In genomic region chr7:29906200-29907022, GRCh38 we compare ENCODE assay signal across 1 cellular context.
TF ChIP-seq lines count a peak whose summit lies in the region.

No MANE protein-coding gene starts in this region.

TF ChIP-seq in K562, 482 proteins besides CTCF, POLR2A, EP300 and RAD21 (continued from another document):
- TF ChIP-seq CBFA2T3 (IDR thresholded peaks at IDR 0.05) (no peak), ZNF146 (CRISPR knock-in tag; IDR thresholded peaks at IDR 0.05; ENCODE audit: unreplicated experiment) (no peak), ZNF511 (CRISPR knock-in tag; IDR thresholded peaks at IDR 0.05) (no peak), ZEB2 (IDR thresholded peaks at IDR 0.05) (0 out of 2 replicates have a peak, but pooled peaks have one; percentile 13), SMARCC2 (IDR thresholded peaks at IDR 0.05; ENCODE audit: low read depth) (no peak), ZNF512 (tag; IDR thresholded peaks at IDR 0.05) (peak; percentile 37; the same call in 1 of the 2 replicates), RNF2 (IDR thresholded peaks at IDR 0.05) (no peak), POLR2B (IDR thresholded peaks at IDR 0.05; ENCODE audit: low read depth, partially characterized antibody) (no peak), MXD1 (CRISPR knock-in tag; IDR thresholded peaks at IDR 0.05; ENCODE audit: borderline replicate concordance, poor library complexity, severe bottlenecking) (no peak), ELK3 (CRISPR knock-in tag; IDR thresholded peaks at IDR 0.05) (no peak), NFE2 (IDR thresholded peaks at IDR 0.05; ENCODE audit: low read depth) (no peak), POLR3G (IDR thresholded peaks at IDR 0.05; ENCODE audit: extremely low read depth, insufficient read length, insufficient replicate concordance) (no peak), ZBTB17 (CRISPR knock-in tag; IDR thresholded peaks at IDR 0.05) (no peak), ARID1B (IDR thresholded peaks at IDR 0.05) (no peak), PHB2 (IDR thresholded peaks at IDR 0.05; ENCODE audit: low read depth) (no peak), ZFPM2 (CRISPR knock-in tag; IDR thresholded peaks at IDR 0.05) (no peak), TRIM24 (IDR thresholded peaks at IDR 0.05) (peak in 1 of 2 experiments; percentile 50; a peak in 2 of 4 replicates), ZBTB34 (CRISPR knock-in tag; IDR thresholded peaks at IDR 0.05) (no peak), ARNT (IDR thresholded peaks at IDR 0.05) (0 out of 4 replicates have a peak, but pooled peaks of 1 of the 2 experiments have one; percentile 30), SPI1 (IDR thresholded peaks at IDR 0.05; ENCODE audit: borderline replicate concordance, low read depth, low read length) (no peak), SOX6 (IDR thresholded peaks at IDR 0.05) (no peak), TEAD4 (IDR thresholded peaks at IDR 0.05; ENCODE audit: low read length) (no peak), TEAD4 (CRISPR knock-in tag; IDR thresholded peaks at IDR 0.05; ENCODE audit: borderline replicate concordance) (no peak), NFIX (CRISPR knock-in tag; IDR thresholded peaks at IDR 0.05; ENCODE audit: low read depth) (no peak), ZNF699 (CRISPR knock-in tag; IDR thresholded peaks at IDR 0.05; ENCODE audit: insufficient replicate concordance) (no peak), EHMT2 (IDR thresholded peaks at IDR 0.05) (0 out of 2 replicates have a peak, but pooled peaks have one; percentile 26), ZNF77 (CRISPR knock-in tag; IDR thresholded peaks at IDR 0.05) (no peak), TRIM28 (IDR thresholded peaks at IDR 0.05) (peak; percentile 78), HOMEZ (CRISPR knock-in tag; IDR thresholded peaks at IDR 0.05) (no peak), GABPB1 (CRISPR knock-in tag; IDR thresholded peaks at IDR 0.05) (no peak), ZFP36 (IDR thresholded peaks at IDR 0.05; ENCODE audit: low read depth, low read length, partially characterized antibody) (no peak), PHF20 (IDR thresholded peaks at IDR 0.05; ENCODE audit: partially characterized antibody) (no peak), CHD4 (IDR thresholded peaks at IDR 0.05; ENCODE audit: insufficient read depth, insufficient replicate concordance, low read depth, low read length, poor library complexity, severe bottlenecking) (no peak), ZNF263 (CRISPR knock-in tag; IDR thresholded peaks at IDR 0.05; ENCODE audit: borderline replicate concordance) (no peak), ZNF12 (CRISPR knock-in tag; IDR thresholded peaks at IDR 0.05) (no peak), ZNF280A (IDR thresholded peaks at IDR 0.05; ENCODE audit: low read depth, partially characterized antibody) (peak; percentile 90), PTRF (tag; IDR thresholded peaks at IDR 0.05) (no peak), CHD2 (IDR thresholded peaks at IDR 0.05; ENCODE audit: low read depth, low read length) (no peak), ETV6 (IDR thresholded peaks at IDR 0.05; ENCODE audit: borderline replicate concordance in 1 of 2, low read depth in 2 of 2, low read length in 1 of 2) (no peak), ETV6 (CRISPR knock-in tag; IDR thresholded peaks at IDR 0.05; ENCODE audit: borderline replicate concordance) (no peak), MCM2 (IDR thresholded peaks at IDR 0.05; ENCODE audit: low read depth) (no peak), HMBOX1 (IDR thresholded peaks at IDR 0.05) (no peak)
